Comparison of ENCODE assay signal across 19 cellular contexts in genomic region chr14:43938588-43939281, GRCh38.
DNase-seq lines count a peak whose midpoint lies in the region; ATAC-seq, FAIRE-seq and TF ChIP-seq lines count a peak whose summit lies in the region.
"Had no signal": no experiment of that assay in that cellular context is flagged by ENCODE, and none has a peak within 500 bp of the region (broad histone marks: within the 10 kb centered on the region; RNA-seq: fewer than 3 reads in every experiment).

No MANE protein-coding gene starts in this region.

- H3K27me3 ChIP-seq in osteoblast (ENCODE audit: insufficient read depth, low read length) (no peaks in the 10 kb centered on the region), aorta (ENCODE audit: control insufficient read depth in 1 of 2, insufficient read depth in 2 of 2, low read length in 1 of 2) (no peaks in the 10 kb centered on the region), small intestine (ENCODE audit: control insufficient read depth in 2 of 2, insufficient read depth in 2 of 2, low read length in 2 of 2) (no peaks in the 10 kb centered on the region)
- H3K27me3 ChIP-seq: BLaER1 had no signal

- no peak for FAIRE-seq in small intestine (lab: Jason Lieb, UNC)
- FAIRE-seq: GM12892, GM19239 had no signal

- H4K20me1 ChIP-seq in osteoblast (ENCODE audit: insufficient read depth, low read length) = no peaks in the 10 kb centered on the region
- H4K20me1 ChIP-seq: BLaER1 had no signal

- H3K4me1 ChIP-seq in osteoblast (ENCODE audit: insufficient read depth, low read length) (no peaks in the 10 kb centered on the region), aorta (ENCODE audit: control insufficient read depth in 1 of 2, insufficient read depth in 2 of 2, low read length in 2 of 2) (no peaks in the 10 kb centered on the region), small intestine (ENCODE audit: control insufficient read depth in 2 of 2, insufficient read depth in 1 of 2, low read depth in 1 of 2, low read length in 1 of 2) (no peaks in the 10 kb centered on the region)
- H3K4me1 ChIP-seq: BLaER1, Caco-2 had no signal

- no peaks in the 10 kb centered on the region for H3K79me2 ChIP-seq in osteoblast (ENCODE audit: insufficient read depth, low read length)

- 87 to 91% methylated on average over 25 of the region's 25 CpGs for WGBS in aorta, 2 donors
- WGBS in small intestine, 3 donors = 81 to 85% (median 85%) methylated on average over 25 of the region's 25 CpGs

- intact Hi-C loops in aorta (cut with DNase I) = no loop called here

- no peak overlapping the region for H3K27ac ChIP-seq in osteoblast (ENCODE audit: low read depth, low read length)
- H3K27ac ChIP-seq in aorta (ENCODE audit: low read depth in 1 of 2, low read length in 2 of 2) = no peak overlapping the region
- no peak overlapping the region for H3K27ac ChIP-seq in small intestine (ENCODE audit: low read depth in 1 of 2, low read length in 1 of 2)
- H3K27ac ChIP-seq: 22Rv1, BLaER1 had no signal

- peak; percentile 60 for DNase-seq in DMS53 (lab: John Stamatoyannopoulos, UW)
- DNase-seq in DMS53 treated with DMSO at 0.1 percent for 48 hours (lab: John Stamatoyannopoulos, UW; ENCODE audit: unreplicated experiment) = no peak
- peak; percentile 3 for DNase-seq in iPS-NIHi11 (ENCODE audit: low spot score)
- peak; percentile 27 for DNase-seq in osteoblast (ENCODE audit: insufficient read length, low spot score, missing footprints)
- no peak for DNase-seq in aorta
- no peak for DNase-seq in A172 (ENCODE audit: low spot score)
- DNase-seq in RPMI8226 = no peak
- no peak for DNase-seq in small intestine
- DNase-seq: AML-193; Caco-2; CD8-positive, alpha-beta memory T cell; DMS79; EL; GDM1; H7 had no signal

- peak; percentile 46 for ATAC-seq in aorta (ENCODE audit: low FRiP score)

- H3K4me3 ChIP-seq in osteoblast (ENCODE audit: insufficient read depth, low read length) (no peak overlapping the region), aorta (ENCODE audit: low read length in 2 of 2) (no peak overlapping the region), small intestine (ENCODE audit: low read depth in 1 of 2, low read length in 2 of 2) (no peak overlapping the region)
- H3K4me3 ChIP-seq: BLaER1 had no signal

- no peak for TF ChIP-seq CTCF in osteoblast (IDR thresholded peaks at IDR 0.05; ENCODE audit: extremely low read depth, low read depth, low read length)

- no peaks in the 10 kb centered on the region for H3K36me3 ChIP-seq in osteoblast (ENCODE audit: insufficient read depth, low read length)
- H3K36me3 ChIP-seq in aorta (ENCODE audit: control insufficient read depth in 1 of 2, insufficient read depth in 2 of 2, low read length in 1 of 2) = no peaks in the 10 kb centered on the region
- H3K36me3 ChIP-seq in small intestine (ENCODE audit: control insufficient read depth in 2 of 2, insufficient read depth in 2 of 2, low read length in 2 of 2) = no peaks in the 10 kb centered on the region
- H3K36me3 ChIP-seq: BLaER1 had no signal

- no peak overlapping the region for H2AFZ ChIP-seq in osteoblast (ENCODE audit: low read length)

- no peaks in the 10 kb centered on the region for H3K9me3 ChIP-seq in osteoblast (ENCODE audit: low read depth, low read length)
- H3K9me3 ChIP-seq in aorta (ENCODE audit: control insufficient read depth, low read length) = no peaks in the 10 kb centered on the region
- H3K9me3 ChIP-seq in small intestine (ENCODE audit: control insufficient read depth, low read depth) = peaks cover 1% of the 10 kb centered on the region
- H3K9me3 ChIP-seq: Caco-2 had no signal

- H3K4me2 ChIP-seq in osteoblast (ENCODE audit: insufficient read depth, low read length) = no peak overlapping the region
- H3K4me2 ChIP-seq: BLaER1 had no signal

Comparison
In these comparisons a context has a peak if more than half of its experiments do, and no peak if none do; other contexts are left out.
1. DNase-seq: peak in DMS53 (single experiment), iPS-NIHi11 (single experiment) and osteoblast (single experiment); none in DMS53 treated with DMSO at 0.1 percent for 48 hours (single experiment), aorta (0 of 2), A172 (single experiment), RPMI8226 (single experiment) and small intestine (single experiment).